10 cellular contexts compared by ENCODE assay signal in genomic region chr10:74292871-74293427, GRCh38.
A peak's percentile ranks its signal among the peaks of the same experiment; 100 is the strongest.
DNase-seq lines count a peak whose midpoint lies in the region; ATAC-seq and TF ChIP-seq lines count a peak whose summit lies in the region.
"Had no signal": no experiment of that assay in that cellular context is flagged by ENCODE, and none has a peak within 500 bp of the region (broad histone marks: within the 10 kb centered on the region; RNA-seq: fewer than 3 reads in every experiment).

No MANE protein-coding gene starts in this region.

- 100% methylated on average over 4 of the region's 4 CpGs; no CpG with 5 or more reads in 1 of the 2 experiments for WGBS in endodermal cell (ENCODE audit: insufficient coverage in 1 of 2, insufficient read length in 1 of 2), 2 experiments

- no peaks in the 10 kb centered on the region for H3K9me3 ChIP-seq in MM.1S (replicated peaks; ENCODE audit: insufficient read depth, low read length)
- no peaks in the 10 kb centered on the region for H3K9me3 ChIP-seq in endodermal cell (ENCODE audit: control insufficient read depth, low read length)
- H3K9me3 ChIP-seq: esophagus squamous epithelium had no signal

- no peak overlapping the region for H3K9ac ChIP-seq in MM.1S (ENCODE audit: low read length)
- no peak overlapping the region for H3K9ac ChIP-seq in endodermal cell (ENCODE audit: extremely low read depth, low read length, poor library complexity, severe bottlenecking)

- no peaks in the 10 kb centered on the region for H3F3A ChIP-seq in MM.1S (ENCODE audit: insufficient read depth, low read length)

- H3K9me3 Mint-ChIP-seq in endodermal cell, result no peaks in the 10 kb centered on the region

- no peaks in the 10 kb centered on the region for H3K4me1 Mint-ChIP-seq in endodermal cell

- H3K36me3 ChIP-seq in MM.1S (replicated peaks; ENCODE audit: insufficient read depth, low read length) (no peaks in the 10 kb centered on the region), endodermal cell (ENCODE audit: control insufficient read depth, insufficient read depth, low read length) (no peaks in the 10 kb centered on the region)
- H3K36me3 ChIP-seq: esophagus squamous epithelium had no signal

- H3K79me2 ChIP-seq in MM.1S (ENCODE audit: low read length), result no peaks in the 10 kb centered on the region

- no peaks in the 10 kb centered on the region for H4K20me1 ChIP-seq in MM.1S (ENCODE audit: insufficient read depth, low read length)

- no peak overlapping the region for H3K4me3 ChIP-seq in MM.1S (ENCODE audit: low read length)
- no peak overlapping the region for H3K4me3 ChIP-seq in endodermal cell (ENCODE audit: low read length)
- H3K4me3 ChIP-seq: esophagus squamous epithelium had no signal

- H3K27ac ChIP-seq in MM.1S (ENCODE audit: low read length) (no peak overlapping the region), endodermal cell (ENCODE audit: low read depth, low read length) (no peak overlapping the region)

- H3K27me3 Mint-ChIP-seq in endodermal cell (ENCODE audit: insufficient read depth), result no peaks in the 10 kb centered on the region

- H3K9me2 ChIP-seq in MM.1S (replicated peaks; ENCODE audit: insufficient read depth, low read length), result no peaks in the 10 kb centered on the region

- H3K4me1 ChIP-seq in MM.1S (ENCODE audit: low read length) (peaks cover 5% of the 10 kb centered on the region; the same call in 1 of the 2 replicates), endodermal cell (ENCODE audit: control insufficient read depth, insufficient read depth, low read length) (no peaks in the 10 kb centered on the region)

- no peak overlapping the region for H3K4me2 ChIP-seq in MM.1S (ENCODE audit: low read depth, low read length)

- ATAC-seq in HG03432 (IDR thresholded peaks at IDR 0.05; ENCODE audit: unreplicated experiment), result no peak

- DNase-seq in Daoy (ENCODE audit: low read depth) (peak; percentile 39), MM.1S (peak; percentile 31), astrocyte of the hippocampus (ENCODE audit: low read depth, low spot score) (peak; percentile 73), left kidney (ENCODE audit: low read depth, low spot score) (peak; percentile 72), endodermal cell (no peak), SHP77 treated with DMSO at 0.1 percent for 48 hours (lab: John Stamatoyannopoulos, UW) (no peak), NCI-H524 treated with DMSO at 0.1 percent for 48 hours (lab: John Stamatoyannopoulos, UW) (no peak)
- DNase-seq: activated CD8-positive, alpha-beta memory T cell treated with anti-CD3 and anti-CD28 coated beads for 24 hours; esophagus squamous epithelium had no signal

- H3K4me3 Mint-ChIP-seq in endodermal cell, result no peak overlapping the region

- H3K27ac Mint-ChIP-seq in endodermal cell, result no peak overlapping the region

- H3K27me3 ChIP-seq in MM.1S (replicated peaks; ENCODE audit: insufficient read depth, low read length), result no peaks in the 10 kb centered on the region
- H3K27me3 ChIP-seq in endodermal cell (ENCODE audit: control insufficient read depth, insufficient read depth, low read length, poor library complexity, severe bottlenecking), result no peaks in the 10 kb centered on the region
- H3K27me3 ChIP-seq: esophagus squamous epithelium had no signal

- H2AFZ ChIP-seq in MM.1S (ENCODE audit: low read length), result no peak overlapping the region

- H3K36me3 Mint-ChIP-seq in endodermal cell (ENCODE audit: low read depth), result no peaks in the 10 kb centered on the region

- TF ChIP-seq CTCF in MM.1S (IDR thresholded peaks at IDR 0.05; ENCODE audit: low read length) (no peak), endodermal cell (conservative IDR thresholded peaks at IDR 0.05) (no peak)

Comparison
In these comparisons a context has a peak if more than half of its experiments do, and no peak if none do; other contexts are left out.
1. DNase-seq: peak in Daoy (single experiment), MM.1S (single experiment), astrocyte of the hippocampus (single experiment) and left kidney (single experiment); none in endodermal cell (single experiment), SHP77 treated with DMSO at 0.1 percent for 48 hours (single experiment) and NCI-H524 treated with DMSO at 0.1 percent for 48 hours (single experiment).